16 cellular contexts compared by ENCODE assay signal in the genomic region with DNA sequence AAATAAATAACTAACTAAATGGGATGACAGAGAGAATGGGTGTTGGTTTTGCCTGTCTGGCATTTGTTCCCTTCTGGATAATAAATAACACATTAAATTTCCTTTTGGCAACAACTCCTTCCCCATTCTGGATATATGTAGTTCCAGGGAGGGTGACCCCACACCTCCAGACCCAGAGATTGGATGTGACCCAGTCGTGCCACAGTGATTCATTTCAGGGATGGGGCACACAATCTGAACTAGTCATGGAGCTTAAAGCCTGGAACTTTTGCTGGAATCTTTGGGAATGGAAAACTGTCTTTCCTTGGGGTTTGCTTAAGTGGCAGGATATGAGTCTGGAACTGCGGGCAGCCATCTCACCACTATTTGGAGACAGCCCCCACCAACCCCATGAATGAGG. TPM values are rescaled to one million over a fixed set of nuclear protein-coding genes. Genes with fewer than 3 reads are reported as not detected.
A peak's percentile ranks its signal among the peaks of the same experiment; 100 is the strongest.
DNase-seq lines count a peak whose midpoint lies in the region; ATAC-seq, FAIRE-seq and TF ChIP-seq lines count a peak whose summit lies in the region.
"Had no signal": no experiment of that assay in that cellular context is flagged by ENCODE, and none has a peak within 500 bp of the region (broad histone marks: within the 10 kb centered on the region; RNA-seq: fewer than 3 reads in every experiment).

No MANE protein-coding gene starts in this region.

- H3K27me3 ChIP-seq in right atrium auricular region (no peaks in the 10 kb centered on the region), duodenal mucosa (ENCODE audit: control insufficient read depth in 1 of 2, insufficient read depth in 2 of 2, low read length in 2 of 2) (no peaks in the 10 kb centered on the region), aorta (ENCODE audit: control insufficient read depth in 1 of 2, insufficient read depth in 2 of 2, low read length in 1 of 2) (no peaks in the 10 kb centered on the region)
- H3K27me3 ChIP-seq: BE2C, testis had no signal

- H3K4me1 Mint-ChIP-seq in osteocyte (ENCODE audit: unreplicated experiment): peaks cover 90% of the 10 kb centered on the region

- H3K9me3 Mint-ChIP-seq in osteocyte (ENCODE audit: unreplicated experiment): no peaks in the 10 kb centered on the region
- H3K9me3 Mint-ChIP-seq: activated T-cell treated with anti-CD3 and anti-CD28 coated beads, Interleukin-2, amount 50 U/mL, for 4 hours had no signal

- intact Hi-C loops in left cardiac atrium (cut with DNase I) (loop anchor here in 1 of 2 donors (10.0 kb wide), 1 partner anchor 48 kb away; no protein-coding TSS in a partner anchor), aorta (cut with DNase I) (no loop called here)

- H3K36me3 Mint-ChIP-seq in osteocyte (ENCODE audit: unreplicated experiment): peaks cover 6% of the 10 kb centered on the region

- peak; percentile 57 for DNase-seq in right atrium auricular region (ENCODE audit: low spot score)
- DNase-seq in left cardiac atrium: no peak
- peak; percentile 27 for DNase-seq in osteocyte (ENCODE audit: extremely low spot score, unreplicated experiment)
- no peak for DNase-seq in aorta
- DNase-seq in NCI-H82 (lab: John Stamatoyannopoulos, UW): no peak
- DNase-seq in stimulated activated naive CD4-positive, alpha-beta T cell (lab: John Stamatoyannopoulos, UW): no peak
- no peak for DNase-seq in urothelium cell line (ENCODE audit: low spot score)
- DNase-seq: activated T-cell treated with anti-CD3 and anti-CD28 coated beads, Interleukin-2, amount 50 U/mL, for 4 hours; BE2C; NCI-H1092; SHP77 treated with DMSO at 0.1 percent for 48 hours; testis had no signal

- H3K27me3 Mint-ChIP-seq in osteocyte (ENCODE audit: unreplicated experiment): no peaks in the 10 kb centered on the region

- no peak overlapping the region for H3K9ac ChIP-seq in duodenal mucosa (ENCODE audit: low read depth in 1 of 2, low read length in 2 of 2)

- H3K4me3 Mint-ChIP-seq in osteocyte (ENCODE audit: unreplicated experiment): no peak overlapping the region
- H3K4me3 Mint-ChIP-seq: activated T-cell treated with anti-CD3 and anti-CD28 coated beads, Interleukin-2, amount 50 U/mL, for 4 hours had no signal

- WGBS in aorta, 2 donors: 39 to 48% methylated on average over 2 of the region's 2 CpGs

- peaks cover 0 to 97% of the 10 kb centered on the region in 2 donors for H3K4me1 ChIP-seq in right atrium auricular region
- peaks cover 31 to 58% of the 10 kb centered on the region in 2 donors for H3K4me1 ChIP-seq in duodenal mucosa (ENCODE audit: control insufficient read depth in 1 of 2, insufficient read depth in 2 of 2, low read length in 2 of 2)
- H3K4me1 ChIP-seq in aorta (ENCODE audit: control insufficient read depth in 1 of 2, insufficient read depth in 2 of 2, low read length in 2 of 2): peaks cover 6 to 22% of the 10 kb centered on the region in 2 donors

- peaks cover 6% of the 10 kb centered on the region for H3K36me3 ChIP-seq in right atrium auricular region
- peaks cover 0 to 2% of the 10 kb centered on the region in 2 donors for H3K36me3 ChIP-seq in duodenal mucosa (ENCODE audit: control insufficient read depth in 1 of 2, insufficient read depth in 2 of 2, low read length in 2 of 2)
- peaks cover 0 to 5% of the 10 kb centered on the region in 2 donors for H3K36me3 ChIP-seq in aorta (ENCODE audit: control insufficient read depth in 1 of 2, insufficient read depth in 2 of 2, low read length in 1 of 2)
- H3K36me3 ChIP-seq: BE2C, cardiac muscle cell had no signal

- ATAC-seq in left cardiac atrium (no peak), aorta (ENCODE audit: low FRiP score) (no peak)
- ATAC-seq: activated T-cell treated with anti-CD3 and anti-CD28 coated beads, Interleukin-2, amount 50 U/mL, for 4 hours had no signal

- no peak for FAIRE-seq in urothelium cell line (lab: Jason Lieb, UNC)
- FAIRE-seq: keratinocyte had no signal

- no peak for TF ChIP-seq CTCF in right atrium auricular region (IDR thresholded peaks at IDR 0.05)
- no peak for TF ChIP-seq CTCF in osteocyte (IDR thresholded peaks at IDR 0.05)

- H3K27ac ChIP-seq in right atrium auricular region: peak overlapping the region; percentile 100
- peak overlapping the region; percentile 23 for H3K27ac ChIP-seq in duodenal mucosa (ENCODE audit: low read depth, low read length)
- peak overlapping the region; percentile 50 to 93 for H3K27ac ChIP-seq in aorta (ENCODE audit: low read depth in 1 of 2, low read length in 2 of 2)
- H3K27ac ChIP-seq: cardiac muscle cell, VCaP had no signal

- H3K4me3 ChIP-seq in right atrium auricular region (no peak overlapping the region), duodenal mucosa (ENCODE audit: low read depth in 1 of 2, low read length in 2 of 2) (no peak overlapping the region), aorta (ENCODE audit: low read length in 2 of 2) (no peak overlapping the region)
- H3K4me3 ChIP-seq: cardiac muscle cell, testis had no signal

- H3K9me3 ChIP-seq in right atrium auricular region: no peaks in the 10 kb centered on the region
- no peaks in the 10 kb centered on the region for H3K9me3 ChIP-seq in duodenal mucosa (ENCODE audit: control insufficient read depth in 1 of 2, low read length in 2 of 2)
- no peaks in the 10 kb centered on the region for H3K9me3 ChIP-seq in aorta (ENCODE audit: control insufficient read depth, low read length)
- H3K9me3 ChIP-seq: BE2C, testis had no signal

- peak overlapping the region; percentile 57 for H3K27ac Mint-ChIP-seq in osteocyte (ENCODE audit: unreplicated experiment)

RNA-seq across cellular contexts. Expression of a gene that starts 11.3 kb away (rescaled TPM):
- total RNA-seq in right atrium auricular region (10 to 100 TPM; 74.1 to 76.7 TPM), left cardiac atrium (10 to 100 TPM; 56.2 to 78.9 TPM), osteocyte (83.4 and 85.3 TPM in 2 replicates), aorta (100 to 1,000 TPM in 1 of 2 donors, 10 to 100 TPM in 1; 38.4 to 122 TPM)
- 10 to 100 TPM; 31.4 to 53.3 TPM for polyA plus RNA-seq in aorta
- polyA plus RNA-seq: cardiac muscle cell had no signal

Comparison
In these comparisons a context has a peak if more than half of its experiments do, and no peak if none do; other contexts are left out.
1. DNase-seq: peak in right atrium auricular region (single experiment) and osteocyte (single experiment); none in left cardiac atrium (single experiment), aorta (0 of 2), NCI-H82 (single experiment), stimulated activated naive CD4-positive, alpha-beta T cell (0 of 6) and urothelium cell line (single experiment).
2. H3K27ac ChIP-seq: peak in every context shown above with its lines; median percentile 100 in right atrium auricular region; 72 in aorta; 23 in duodenal mucosa.